20 cellular contexts compared by ENCODE assay signal in the genomic region with DNA sequence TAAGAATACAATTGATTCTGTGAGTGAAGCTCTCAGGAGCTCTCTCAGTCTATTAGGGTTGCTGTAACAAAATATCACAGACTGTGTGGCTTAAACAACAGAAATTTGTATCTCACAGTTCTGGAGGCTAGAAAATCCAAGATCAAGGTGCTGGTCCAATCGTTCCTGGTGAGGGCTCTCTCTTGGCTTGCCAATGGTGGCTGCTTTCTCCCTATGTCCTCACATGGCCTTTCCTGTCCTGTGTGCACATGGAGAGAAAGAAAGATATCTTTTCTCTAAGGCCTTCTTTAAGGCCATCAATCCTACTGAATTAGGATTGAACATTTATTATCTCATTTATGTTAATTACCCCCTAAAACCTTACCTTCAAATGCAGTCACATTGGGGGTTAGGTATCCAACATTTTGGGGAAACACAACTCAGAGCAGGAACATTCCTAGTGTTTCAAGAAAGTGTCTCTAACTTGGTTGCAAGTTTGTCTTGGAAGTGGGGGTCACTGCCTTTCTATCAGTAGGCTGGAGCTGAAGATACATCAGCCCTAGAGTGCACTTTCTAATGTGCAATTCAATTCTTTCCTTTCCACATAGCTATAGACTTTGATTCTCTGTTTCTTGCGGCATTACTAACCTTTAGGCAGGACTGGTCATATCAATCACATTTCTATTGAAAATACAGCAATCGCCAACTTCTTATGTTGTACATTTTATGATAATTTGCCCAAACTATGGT. TPM values are rescaled to one million over a fixed set of nuclear protein-coding genes. Genes with fewer than 3 reads are reported as not detected.
DNase-seq lines count a peak whose midpoint lies in the region; ATAC-seq and TF ChIP-seq lines count a peak whose summit lies in the region.
"Had no signal": no experiment of that assay in that cellular context is flagged by ENCODE, and none has a peak within 500 bp of the region (broad histone marks: within the 10 kb centered on the region; RNA-seq: fewer than 3 reads in every experiment).

No MANE protein-coding gene starts in this region.

- H2AFZ ChIP-seq in trophoblast cell (ENCODE audit: insufficient read depth, low read length, poor library complexity) = no peak overlapping the region

- peak overlapping the region; percentile 58 for H2BK120ac ChIP-seq in trophoblast cell (ENCODE audit: insufficient read depth, low read length, poor library complexity)

- peak overlapping the region; percentile 55 for H4K91ac ChIP-seq in trophoblast cell (ENCODE audit: low read depth, low read length)

- no peak for TF ChIP-seq CTCF in liver (IDR thresholded peaks at IDR 0.05; ENCODE audit: low read depth, low read length, missing input control)
- no peak for TF ChIP-seq CTCF in ascending aorta (IDR thresholded peaks at IDR 0.05)

- no peak overlapping the region for H3K27ac ChIP-seq in BLaER1
- peak overlapping the region; percentile 73; the same call in 1 of the 2 replicates for H3K27ac ChIP-seq in SK-N-MC
- peak overlapping the region; percentile 79 to 83 for H3K27ac ChIP-seq in liver (ENCODE audit: low read depth in 1 of 2, low read length in 2 of 2)
- H3K27ac ChIP-seq in trophoblast cell (ENCODE audit: low read depth, low read length) = peak overlapping the region; percentile 28
- no peak overlapping the region for H3K27ac ChIP-seq in ascending aorta
- H3K27ac ChIP-seq: SJCRH30 had no signal

- no peak overlapping the region for H4K12ac ChIP-seq in trophoblast cell (ENCODE audit: low read depth, low read length)

- H3K27me3 ChIP-seq in BLaER1 (no peaks in the 10 kb centered on the region), liver (ENCODE audit: control insufficient read depth in 4 of 4, insufficient read depth in 4 of 4, low read length in 3 of 4) (no peaks in the 10 kb centered on the region), trophoblast cell (ENCODE audit: insufficient read depth, low read length) (no peaks in the 10 kb centered on the region), ascending aorta (no peaks in the 10 kb centered on the region)
- H3K27me3 ChIP-seq: SJCRH30 had no signal

- no peak overlapping the region for H4K8ac ChIP-seq in trophoblast cell (ENCODE audit: low read depth, low read length)

- H3K9ac ChIP-seq in BLaER1 (no peak overlapping the region), SK-N-MC (ENCODE audit: insufficient read length) (no peak overlapping the region), liver (ENCODE audit: low read depth in 1 of 2, low read length in 2 of 2) (peak overlapping the region in 1 of 2 donors; percentile 34), trophoblast cell (ENCODE audit: low read length) (no peak overlapping the region)

- WGBS in liver = 47% methylated on average over 3 of the region's 3 CpGs
- WGBS in trophoblast cell (ENCODE audit: extremely low coverage, insufficient coverage, insufficient read length) = no CpG with 5 or more reads among the region's 3 CpGs

- H2BK5ac ChIP-seq in trophoblast cell (ENCODE audit: low read depth, low read length, poor library complexity) = no peak overlapping the region

- no peak overlapping the region for H3K14ac ChIP-seq in trophoblast cell (ENCODE audit: low read length)

- no peaks in the 10 kb centered on the region for H4K20me1 ChIP-seq in BLaER1

- no peak overlapping the region for H2AK5ac ChIP-seq in trophoblast cell (ENCODE audit: low read length)

- no peaks in the 10 kb centered on the region for H3K79me2 ChIP-seq in trophoblast cell (ENCODE audit: control insufficient read depth, insufficient read depth, low read length, poor library complexity)

- H3K23ac ChIP-seq in trophoblast cell (ENCODE audit: low read length) = no peak overlapping the region

- H3K9me3 ChIP-seq in BLaER1 (peaks cover 12% of the 10 kb centered on the region; the same call in 1 of the 2 replicates), SK-N-MC (ENCODE audit: low read depth, low read length) (no peaks in the 10 kb centered on the region), liver (ENCODE audit: control insufficient read depth in 4 of 4, low read length in 3 of 4) (peaks cover 0 to 2% (median 0%) of the 10 kb centered on the region in 4 donors), trophoblast cell (ENCODE audit: insufficient read depth, low read depth, low read length) (peaks cover 2% of the 10 kb centered on the region), ascending aorta (peaks cover 0 to 3% of the 10 kb centered on the region in 2 donors)

- H3K4ac ChIP-seq in trophoblast cell (ENCODE audit: low read depth, low read length) = no peak overlapping the region

- H3K4me1 ChIP-seq in BLaER1 (peaks cover 37% of the 10 kb centered on the region), liver (ENCODE audit: control insufficient read depth in 4 of 4, insufficient read depth in 4 of 4, low read length in 3 of 4) (peaks cover 5 to 44% (median 12%) of the 10 kb centered on the region in 4 donors), trophoblast cell (ENCODE audit: control insufficient read depth in 1 of 2, insufficient read depth in 2 of 2, low read length in 2 of 2) (peaks cover 11 to 12% of the 10 kb centered on the region in 2 experiments), ascending aorta (peaks cover 0 to 7% of the 10 kb centered on the region in 2 donors)

- intact Hi-C loops in ascending aorta (cut with DNase I) = no loop called here

- H3K4me3 ChIP-seq in BLaER1 (no peak overlapping the region), SK-N-MC (no peak overlapping the region), liver (ENCODE audit: low read depth in 1 of 3, low read length in 3 of 3) (no peak overlapping the region), trophoblast cell (ENCODE audit: low read depth, low read length) (no peak overlapping the region), ascending aorta (no peak overlapping the region)
- H3K4me3 ChIP-seq: SJCRH30 had no signal

- TF ChIP-seq RAD21 in liver (IDR thresholded peaks at IDR 0.05) = no peak

- peaks cover 14% of the 10 kb centered on the region for H3K79me1 ChIP-seq in trophoblast cell (ENCODE audit: low read length)

- H3K36me3 ChIP-seq in BLaER1 (no peaks in the 10 kb centered on the region), SK-N-MC (ENCODE audit: insufficient read depth, low read length) (no peaks in the 10 kb centered on the region), liver (ENCODE audit: control insufficient read depth in 4 of 4, insufficient read depth in 3 of 4, low read depth in 1 of 4, low read length in 3 of 4) (peaks cover 0 to 10% (median under 1%) of the 10 kb centered on the region in 4 donors), trophoblast cell (ENCODE audit: control insufficient read depth in 1 of 2, insufficient read depth in 2 of 2, low read length in 2 of 2) (peaks cover 0 to 2% of the 10 kb centered on the region in 2 experiments), ascending aorta (no peaks in the 10 kb centered on the region)

- no peak overlapping the region for H2BK12ac ChIP-seq in trophoblast cell (ENCODE audit: low read length)

- ATAC-seq in HG03095 (IDR thresholded peaks at IDR 0.05; ENCODE audit: unreplicated experiment) = no peak

- H3K4me2 ChIP-seq in BLaER1 = peak overlapping the region; percentile 70
- H3K4me2 ChIP-seq in trophoblast cell (ENCODE audit: low read length) = no peak overlapping the region

- no peak overlapping the region for H3K18ac ChIP-seq in trophoblast cell (ENCODE audit: low read length)

- DNase-seq in SK-N-MC (ENCODE audit: low read depth, low spot score) = no peak
- no peak for DNase-seq in trophoblast cell
- DNase-seq in COLO668 (lab: John Stamatoyannopoulos, UW; ENCODE audit: unreplicated experiment) = no peak
- no peak for DNase-seq in ascending aorta (ENCODE audit: low spot score in 2 of 2)
- DNase-seq: COR-L47, DMS 273 treated with DMSO at 0.1 percent for 48 hours, DND-41, H9, KBM-7, NCI-H1105 treated with DMSO at 0.1 percent for 48 hours, NCI-H1694, NCI-H2081 treated with DMSO at 0.1 percent for 48 hours, NCI-H510A treated with DMSO at 0.1 percent for 48 hours, NCI-H774, RPMI8226, SJCRH30 had no signal

TF ChIP-seq in liver, 16 proteins besides CTCF, POLR2A, EP300 and RAD21 (continues in another document):
- TF ChIP-seq ATF3 (IDR thresholded peaks at IDR 0.05) = no peak
- TF ChIP-seq JUND (IDR thresholded peaks at IDR 0.05) = no peak
- no peak for TF ChIP-seq FOXA1 (IDR thresholded peaks at IDR 0.05)
- no peak for TF ChIP-seq EGR1 (IDR thresholded peaks at IDR 0.05; ENCODE audit: low read depth in 2 of 2)
- TF ChIP-seq TAF1 (conservative IDR thresholded peaks at IDR 0.05) = no peak
- TF ChIP-seq, protein P1, sequence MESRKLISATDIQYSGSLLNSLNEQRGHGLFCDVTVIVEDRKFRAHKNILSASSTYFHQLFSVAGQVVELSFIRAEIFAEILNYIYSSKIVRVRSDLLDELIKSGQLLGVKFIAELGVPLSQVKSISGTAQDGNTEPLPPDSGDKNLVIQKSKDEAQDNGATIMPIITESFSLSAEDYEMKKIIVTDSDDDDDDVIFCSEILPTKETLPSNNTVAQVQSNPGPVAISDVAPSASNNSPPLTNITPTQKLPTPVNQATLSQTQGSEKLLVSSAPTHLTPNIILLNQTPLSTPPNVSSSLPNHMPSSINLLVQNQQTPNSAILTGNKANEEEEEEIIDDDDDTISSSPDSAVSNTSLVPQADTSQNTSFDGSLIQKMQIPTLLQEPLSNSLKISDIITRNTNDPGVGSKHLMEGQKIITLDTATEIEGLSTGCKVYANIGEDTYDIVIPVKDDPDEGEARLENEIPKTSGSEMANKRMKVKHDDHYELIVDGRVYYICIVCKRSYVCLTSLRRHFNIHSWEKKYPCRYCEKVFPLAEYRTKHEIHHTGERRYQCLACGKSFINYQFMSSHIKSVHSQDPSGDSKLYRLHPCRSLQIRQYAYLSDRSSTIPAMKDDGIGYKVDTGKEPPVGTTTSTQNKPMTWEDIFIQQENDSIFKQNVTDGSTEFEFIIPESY (IDR thresholded peaks at IDR 0.05) = no peak
- TF ChIP-seq FOXA2 (IDR thresholded peaks at IDR 0.05) = no peak
- TF ChIP-seq NR2F2 (IDR thresholded peaks at IDR 0.05) = no peak
- TF ChIP-seq RXRA (IDR thresholded peaks at IDR 0.05) = no peak
- TF ChIP-seq MAX (IDR thresholded peaks at IDR 0.05) = no peak
- no peak for TF ChIP-seq HNF4A (conservative IDR thresholded peaks at IDR 0.05)
- no peak for TF ChIP-seq SP1 (IDR thresholded peaks at IDR 0.05)
- TF ChIP-seq GABPA (IDR thresholded peaks at IDR 0.05 in 1 of 2, conservative IDR thresholded peaks at IDR 0.05 in 1 of 2) = no peak

RNA-seq across cellular contexts. Expression of gene TFPI, which starts 24.8 kb away (rescaled TPM):
- total RNA-seq in liver (100 to 1,000 TPM; 109 to 152 TPM), ascending aorta (85.6 TPM)
- 100 to 1,000 TPM in 1 of 2 donors, 10 to 100 TPM in 1; 55.8 to 211 TPM for polyA plus RNA-seq in liver
- polyA plus RNA-seq in trophoblast cell (2013) = 210 and 216 TPM in 2 replicates
- total RNA-seq: OCI-LY7 had no signal

Comparison
In these comparisons a context has a peak if more than half of its experiments do, and no peak if none do; other contexts are left out.
1. H3K27ac ChIP-seq: peak in SK-N-MC (single experiment), liver (2 of 2) and trophoblast cell (single experiment); none in BLaER1 (single experiment) and ascending aorta (0 of 2).